6 cellular contexts compared by ENCODE assay signal in the genomic region with DNA sequence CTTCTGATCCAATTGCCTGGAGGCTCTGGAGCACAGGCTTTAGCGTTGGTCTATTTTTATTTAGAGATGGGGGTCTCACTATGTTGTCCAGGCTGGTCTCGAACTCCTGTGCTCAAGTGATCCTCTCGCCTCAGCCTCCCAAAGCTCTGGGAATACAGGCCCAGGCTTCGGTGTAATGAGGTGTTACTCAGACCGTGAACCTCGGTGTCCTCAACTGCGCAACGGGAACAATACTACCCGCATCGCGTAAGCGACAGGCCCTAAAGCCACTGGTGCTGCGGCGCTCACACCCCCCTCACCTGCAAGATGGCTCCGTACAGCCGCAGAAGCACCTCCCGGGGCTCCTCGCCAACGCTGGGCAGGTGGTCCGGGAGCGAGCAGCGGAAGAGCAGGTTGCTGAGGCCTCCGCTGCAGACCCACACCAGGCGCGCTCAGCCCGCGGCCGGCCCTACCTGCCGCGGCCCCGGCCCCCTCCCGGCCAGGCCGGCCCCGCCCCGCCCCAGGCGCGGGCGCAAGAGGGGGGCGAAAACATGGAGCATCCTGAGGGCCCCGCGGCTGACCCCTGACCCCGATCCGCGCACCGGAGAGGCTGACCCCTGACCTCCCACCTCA.
A peak's percentile ranks its signal among the peaks of the same experiment; 100 is the strongest.
DNase-seq lines count a peak whose midpoint lies in the region; ATAC-seq lines count a peak whose summit lies in the region.

No MANE protein-coding gene starts in this region.

- H3K36me3 Mint-ChIP-seq in memory B cell = peaks cover 1% of the 10 kb centered on the region

- H3K27ac Mint-ChIP-seq in memory B cell = peak overlapping the region; percentile 96

- H3K9me3 Mint-ChIP-seq in memory B cell = no peaks in the 10 kb centered on the region

- ATAC-seq in HG03095 (IDR thresholded peaks at IDR 0.05; ENCODE audit: unreplicated experiment) (peak; percentile 25), memory B cell (ENCODE audit: low read depth) (no peak), HG02884 (IDR thresholded peaks at IDR 0.05; ENCODE audit: unreplicated experiment) (no peak)

- H3K4me1 Mint-ChIP-seq in memory B cell = peaks cover 10% of the 10 kb centered on the region

- no peaks in the 10 kb centered on the region for H3K27me3 Mint-ChIP-seq in memory B cell

- DNase-seq in CD1c-positive myeloid dendritic cell (ENCODE audit: extremely low spot score) = peak; percentile 7
- peak; percentile 33 for DNase-seq in activated naive CD4-positive, alpha-beta T cell treated with anti-CD3 and anti-CD28 coated beads, Interleukin-2, amount 50 U/mL, for 16 hours
- peak in 1 of 2 donors; percentile 12 for DNase-seq in memory B cell (ENCODE audit: low spot score in 2 of 2)
- DNase-seq in KG1 (lab: John Stamatoyannopoulos, UW) = no peak

- H3K4me3 Mint-ChIP-seq in memory B cell = peak overlapping the region; percentile 92
